ENCODE assay signal across 19 cellular contexts in genomic region chr11:125679397-125679796, GRCh38. TPM values are rescaled to one million over a fixed set of nuclear protein-coding genes. Genes with fewer than 3 reads are reported as not detected.
A peak's percentile ranks its signal among the peaks of the same experiment; 100 is the strongest.
DNase-seq lines count a peak whose midpoint lies in the region; ATAC-seq, FAIRE-seq and TF ChIP-seq lines count a peak whose summit lies in the region.
"Had no signal": no experiment of that assay in that cellular context is flagged by ENCODE, and none has a peak within 500 bp of the region (broad histone marks: within the 10 kb centered on the region; RNA-seq: fewer than 3 reads in every experiment).

No MANE protein-coding gene starts in this region.

- intact Hi-C loops in left colon (cut with DNase I, micrococcal nuclease), result no loop called here

- H3K9me3 ChIP-seq in A549, result no peaks in the 10 kb centered on the region
- no peaks in the 10 kb centered on the region for H3K9me3 ChIP-seq in DOHH2 (ENCODE audit: control insufficient read depth, insufficient read depth, low read length)

- no peaks in the 10 kb centered on the region for H3K27me3 ChIP-seq in DOHH2 (ENCODE audit: control insufficient read depth, low read length)

- no peak for ATAC-seq in A549
- ATAC-seq in left colon, result no peak

- H3K4me3 ChIP-seq in A549 (no peak overlapping the region), DOHH2 (ENCODE audit: low read length) (no peak overlapping the region), fibroblast of mammary gland (ENCODE audit: control insufficient read depth, low read depth, low read length) (no peak overlapping the region)

- no peak for FAIRE-seq in A549 (lab: Jason Lieb, UNC)
- FAIRE-seq: H1, TTC549 had no signal

- TF ChIP-seq RAD21 in A549 (conservative IDR thresholded peaks at IDR 0.05 in 1 of 2, IDR thresholded peaks at IDR 0.05 in 1 of 2), result peak in 1 of 2 experiments; percentile 7; a peak in 1 of 5 replicates

- CTCF ChIA-PET in A549 (lab: Yijun Ruan, JAX), result interaction anchor here (0.6 to 1.2 kb wide), 4 partner anchors 16 to 30 kb away, joined by 3 to 5 read pairs (median 3); no protein-coding TSS in a partner anchor

- no peaks in the 10 kb centered on the region for H4K20me1 ChIP-seq in DOHH2 (ENCODE audit: control insufficient read depth, insufficient read depth, low read depth, low read length)

- no peaks in the 10 kb centered on the region for H3K9me2 ChIP-seq in DOHH2 (replicated peaks; ENCODE audit: control insufficient read depth, low read length)

- no peaks in the 10 kb centered on the region for H3K4me1 ChIP-seq in A549
- H3K4me1 ChIP-seq in DOHH2 (ENCODE audit: control insufficient read depth, low read length), result no peaks in the 10 kb centered on the region
- H3K4me1 ChIP-seq: parathyroid adenoma had no signal

- no peaks in the 10 kb centered on the region for H3K79me2 ChIP-seq in DOHH2 (ENCODE audit: control insufficient read depth, low read length)
- H3K79me2 ChIP-seq: parathyroid adenoma had no signal

- TF ChIP-seq POLR2A in A549 (IDR thresholded peaks at IDR 0.05; ENCODE audit: low read length), result no peak

- POLR2A ChIA-PET in A549 (lab: Yijun Ruan, JAX), result no interaction called here

- peaks cover 61% of the 10 kb centered on the region for H3K36me3 ChIP-seq in DOHH2 (ENCODE audit: control insufficient read depth, low read length)

- H3K4me2 ChIP-seq in A549, result no peak overlapping the region
- H3K4me2 ChIP-seq in DOHH2 (ENCODE audit: low read length), result no peak overlapping the region

- 98% methylated on average over 4 of the region's 4 CpGs for WGBS in A549 (ENCODE audit: missing lambda C conversion rate)

- H3F3A ChIP-seq in DOHH2 (ENCODE audit: control insufficient read depth, insufficient read depth), result no peaks in the 10 kb centered on the region

- TF ChIP-seq CTCF in A549 (IDR thresholded peaks at IDR 0.05) (peak; percentile 20; the same call in 1 of the 3 replicates), DOHH2 (IDR thresholded peaks at IDR 0.05; ENCODE audit: low read depth, low read length, poor library complexity, severe bottlenecking) (peak; percentile 40), fibroblast of mammary gland (conservative IDR thresholded peaks at IDR 0.05; ENCODE audit: control insufficient read depth, insufficient read depth, low read depth, low read length) (peak; percentile 31)

- DNase-seq in A549 (ENCODE audit: low read depth in 1 of 2, low spot score in 1 of 2), result no peak
- DNase-seq in OCI-M1 (lab: John Stamatoyannopoulos, UW), result peak; percentile 27
- DNase-seq in fibroblast of mammary gland (ENCODE audit: low read depth), result peak; percentile 5
- no peak for DNase-seq in left colon
- no peak for DNase-seq in COLO829 (ENCODE audit: low spot score)
- no peak for DNase-seq in stimulated activated CD4-positive, alpha-beta T cell treated with anti-CD3 and anti-CD28 coated beads, Interleukin-4, amount 100 ng/mL, for 1 hour
- DNase-seq in C1 segment of cervical spinal cord (lab: John Stamatoyannopoulos, UW), result no peak
- DNase-seq: CD8-positive, alpha-beta memory T cell; hypothalamus; NCI-H2081 treated with DMSO at 0.1 percent for 48 hours; stimulated activated CD4-positive, alpha-beta T cell treated with anti-CD3 and anti-CD28 coated beads, Interleukin-1b, Interleukin-23, amount 100 ng/mL, for 48 hours; stimulated activated naive CD4-positive, alpha-beta T cell had no signal

- H3K27ac ChIP-seq in A549 (no peak overlapping the region), DOHH2 (ENCODE audit: low read depth, low read length) (no peak overlapping the region)
- H3K27ac ChIP-seq: parathyroid adenoma had no signal

- TF ChIP-seq EP300 in A549 (IDR thresholded peaks at IDR 0.05), result no peak

TF ChIP-seq in A549, 52 proteins besides CTCF, POLR2A, EP300 and RAD21:
- no peak for TF ChIP-seq RNF2 (IDR thresholded peaks at IDR 0.05; ENCODE audit: borderline replicate concordance, low read depth)
- TF ChIP-seq EHMT2 (IDR thresholded peaks at IDR 0.05; ENCODE audit: low read depth), result no peak
- no peak for TF ChIP-seq EHF (CRISPR knock-in tag; IDR thresholded peaks at IDR 0.05)
- TF ChIP-seq PBX3 (IDR thresholded peaks at IDR 0.05), result no peak
- TF ChIP-seq CHD2 (IDR thresholded peaks at IDR 0.05; ENCODE audit: low read length, partially characterized antibody), result no peak
- TF ChIP-seq HEYL (CRISPR knock-in tag; IDR thresholded peaks at IDR 0.05), result no peak
- TF ChIP-seq ESRRA (IDR thresholded peaks at IDR 0.05; ENCODE audit: borderline replicate concordance, low read length), result no peak
- no peak for TF ChIP-seq JUNB (IDR thresholded peaks at IDR 0.05)

RNA-seq across cellular contexts. Expression of gene ACRV1, which starts 1.2 kb away (rescaled TPM):
- polyA plus RNA-seq in A549 (2011; rRNA removed) (0.19 and 0.28 TPM in 2 replicates), A549 (2017; fragmentation: RNase III; extraction: RNeasy Plus Mini Kit Qiagen cat#74134 plus additional on column Dnase treatment) (0.12 to 0.13 TPM in 2 of 3 replicates, not detected in the other)
- polyA plus RNA-seq in A549 (2012; cell fraction: cytosol; rRNA removed), result 0.04 and 0.09 TPM in 2 replicates
- polyA plus RNA-seq in A549 (2012; cell fraction: nucleus; rRNA removed), result 0.08 TPM in 1 of 2 replicates, not detected in the other
- not detected in 2 replicates for polyA minus RNA-seq in A549 (2011; rRNA and poly(A)+ RNA removed)
- not detected for total RNA-seq in left colon
- total RNA-seq: CD8-positive, alpha-beta memory T cell; H1; RPMI7951 had no signal
- polyA plus RNA-seq: adipose tissue; CD8-positive, alpha-beta memory T cell; IgD-negative memory B cell had no signal

RNA-seq across cellular contexts. Expression of gene CHEK1, which starts 54.4 kb away (rescaled TPM):
- 47.0 and 64.5 TPM in 2 replicates for polyA plus RNA-seq in A549 (2011; rRNA removed)
- 15.7 and 16.0 TPM in 2 replicates for polyA plus RNA-seq in A549 (2012; cell fraction: cytosol; rRNA removed)
- 6.1 and 9.5 TPM in 2 replicates for polyA plus RNA-seq in A549 (2012; cell fraction: nucleus; rRNA removed)
- 35.2 to 39.0 TPM (median 38.8 TPM) in 3 replicates for polyA plus RNA-seq in A549 (2017; fragmentation: RNase III; extraction: RNeasy Plus Mini Kit Qiagen cat#74134 plus additional on column Dnase treatment)
- 20.1 and 24.1 TPM in 2 replicates for polyA minus RNA-seq in A549 (2011; rRNA and poly(A)+ RNA removed)
- 10 to 100 TPM in 1 of 2 donors, 1 to 10 TPM in 1; 6.6 to 15.0 TPM for total RNA-seq in left colon

Comparison
In these comparisons a context has a peak if more than half of its experiments do, and no peak if none do; other contexts are left out.
1. DNase-seq: peak in OCI-M1 (single experiment) and fibroblast of mammary gland (single experiment); none in A549 (0 of 2), left colon (0 of 2), COLO829 (single experiment), stimulated activated CD4-positive, alpha-beta T cell treated with anti-CD3 and anti-CD28 coated beads, Interleukin-4, amount 100 ng/mL, for 1 hour (single experiment) and C1 segment of cervical spinal cord (0 of 14).
2. Peak in every context shown above with its lines, with median percentiles within 50 percentile points of each other: CTCF ChIP-seq.